27 cellular contexts compared by ENCODE assay signal in the genomic region with DNA sequence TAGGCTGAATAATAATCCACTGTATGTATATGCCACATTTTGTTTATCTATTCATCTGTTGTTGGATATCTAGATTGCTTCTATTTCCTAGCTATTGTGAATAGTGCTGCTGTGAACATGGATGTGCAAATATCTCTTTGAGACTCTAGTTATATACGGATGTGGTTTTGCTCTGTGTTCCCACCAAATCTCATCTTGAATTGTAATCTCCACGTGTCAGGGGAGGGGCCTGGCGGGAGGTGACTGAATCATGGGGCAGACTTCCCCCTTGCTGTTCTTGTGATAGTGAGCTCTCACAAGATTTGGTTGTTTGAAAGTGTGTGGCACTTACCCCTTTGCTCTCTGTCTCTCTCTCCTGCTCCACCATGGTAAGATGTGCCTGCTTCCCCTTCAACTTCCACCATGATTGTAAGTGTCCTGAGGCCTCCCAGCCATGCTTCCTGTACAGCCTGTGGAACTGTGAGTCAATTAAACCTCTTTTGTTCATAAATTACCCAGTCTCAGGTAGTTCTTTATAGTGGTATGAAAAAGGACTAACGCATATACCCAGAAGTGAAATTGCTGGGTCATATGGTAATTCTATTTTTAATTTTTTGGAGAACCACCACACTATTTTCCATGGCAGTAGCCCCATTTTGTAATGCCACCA.
A peak's percentile ranks its signal among the peaks of the same experiment; 100 is the strongest.
DNase-seq lines count a peak whose midpoint lies in the region; ATAC-seq, FAIRE-seq and TF ChIP-seq lines count a peak whose summit lies in the region.
"Had no signal": no experiment of that assay in that cellular context is flagged by ENCODE, and none has a peak within 500 bp of the region (broad histone marks: within the 10 kb centered on the region; RNA-seq: fewer than 3 reads in every experiment).

No MANE protein-coding gene starts in this region.

- H3K79me2 ChIP-seq in mammary epithelial cell (ENCODE audit: insufficient read depth, low read length), result no peaks in the 10 kb centered on the region

- peak; percentile 75 for FAIRE-seq in bronchial epithelial cell (lab: Jason Lieb, UNC)

- no peaks in the 10 kb centered on the region for H3K36me3 Mint-ChIP-seq in activated CD4-positive, alpha-beta T cell treated with anti-CD3 and anti-CD28 coated beads for 36 hours (ENCODE audit: low read depth)
- no peaks in the 10 kb centered on the region for H3K36me3 Mint-ChIP-seq in CD4-positive, alpha-beta T cell (ENCODE audit: low read depth)
- no peaks in the 10 kb centered on the region for H3K36me3 Mint-ChIP-seq in T-helper 2 cell treated with Interferon-gamma antibody and Interleukin-4, amounts not matched to agents 5 μg/mL and 100 μg/mL, for 36 hours (ENCODE audit: low read depth)
- H3K36me3 Mint-ChIP-seq: brain had no signal

- dilution Hi-C loops in mammary epithelial cell (cut with HindIII; ENCODE audit: low sequenced_read_pairs), result loop anchor here (25.0 kb wide), 1 partner anchor 228 kb away; no protein-coding TSS in a partner anchor

- H3K4me3 Mint-ChIP-seq in activated CD4-positive, alpha-beta T cell treated with anti-CD3 and anti-CD28 coated beads for 36 hours, result no peak overlapping the region
- H3K4me3 Mint-ChIP-seq in CD4-positive, alpha-beta T cell, result no peak overlapping the region
- no peak overlapping the region for H3K4me3 Mint-ChIP-seq in T-helper 2 cell treated with Interferon-gamma antibody and Interleukin-4, amounts not matched to agents 5 μg/mL and 100 μg/mL, for 36 hours
- H3K4me3 Mint-ChIP-seq: activated T-cell treated with anti-CD3 and anti-CD28 coated beads, Interleukin-2, amount 50 U/mL, for 24 hours; CD8-positive, alpha-beta memory T cell had no signal

- peak; percentile 38 for DNase-seq in activated CD4-positive, alpha-beta T cell treated with anti-CD3 and anti-CD28 coated beads for 36 hours
- DNase-seq in activated CD4-positive, alpha-beta T cell treated with anti-CD3 and anti-CD28 coated beads, Interleukin-2, amount 50 U/mL, for 1 hour, result no peak
- peak in 2 of 10 experiments; percentile 8 to 19 for DNase-seq in CD4-positive, alpha-beta T cell
- DNase-seq in T-helper 2 cell treated with Interferon-gamma antibody and Interleukin-4, amounts not matched to agents 5 μg/mL and 100 μg/mL, for 36 hours (ENCODE audit: low spot score), result no peak
- no peak for DNase-seq in bronchial epithelial cell (ENCODE audit: low read depth)
- DNase-seq in mucosa of gallbladder (ENCODE audit: low spot score), result no peak
- DNase-seq in mammary epithelial cell, result no peak
- no peak for DNase-seq in HPDE6-E6E7 (ENCODE audit: extremely low spot score)
- DNase-seq: activated T-cell treated with anti-CD3 and anti-CD28 coated beads, Interleukin-2, amount 50 U/mL, for 24 hours; AML-193; CD8-positive, alpha-beta memory T cell; effector CD4-positive, alpha-beta T cell; erythroblast; foreskin fibroblast; GDM1; GM23248; heart left ventricle; MG63; NCI-H1436; NCI-H510A treated with DMSO at 0.1 percent for 48 hours; SIG-M5; substantia nigra; SW 1271; upper lobe of left lung had no signal

- no peak overlapping the region for H3K4me3 ChIP-seq in bronchial epithelial cell (ENCODE audit: low read depth, low read length)
- H3K4me3 ChIP-seq in mammary epithelial cell (replicated peaks in 1 of 3; ENCODE audit: insufficient read depth in 1 of 3, low read depth in 2 of 3, low read length in 3 of 3), result no peak overlapping the region
- H3K4me3 ChIP-seq: GM23248, heart left ventricle, MG63, upper lobe of left lung had no signal

- no peaks in the 10 kb centered on the region for H3K27me3 Mint-ChIP-seq in activated CD4-positive, alpha-beta T cell treated with anti-CD3 and anti-CD28 coated beads for 36 hours
- no peaks in the 10 kb centered on the region for H3K27me3 Mint-ChIP-seq in CD4-positive, alpha-beta T cell
- H3K27me3 Mint-ChIP-seq in T-helper 2 cell treated with Interferon-gamma antibody and Interleukin-4, amounts not matched to agents 5 μg/mL and 100 μg/mL, for 36 hours (ENCODE audit: low read depth), result peaks cover 5% of the 10 kb centered on the region
- H3K27me3 Mint-ChIP-seq: brain, progenitor cell of endocrine pancreas had no signal

- H3K4me1 Mint-ChIP-seq in activated CD4-positive, alpha-beta T cell treated with anti-CD3 and anti-CD28 coated beads for 36 hours, result peaks cover 20% of the 10 kb centered on the region
- peaks cover 6% of the 10 kb centered on the region for H3K4me1 Mint-ChIP-seq in CD4-positive, alpha-beta T cell (ENCODE audit: low read depth)
- H3K4me1 Mint-ChIP-seq in T-helper 2 cell treated with Interferon-gamma antibody and Interleukin-4, amounts not matched to agents 5 μg/mL and 100 μg/mL, for 36 hours (ENCODE audit: low read depth), result peaks cover 16% of the 10 kb centered on the region

- 98% methylated on average over 4 of the region's 4 CpGs for WGBS in mammary epithelial cell (ENCODE audit: low coverage, missing lambda C conversion rate)

- CTCF ChIA-PET in activated CD4-positive, alpha-beta T cell treated with anti-CD3 and anti-CD28 coated beads for 36 hours (lab: Charles Lee), result interaction anchor here (0.8 to 1.5 kb wide), 3 partner anchors 8 to 713 kb away, joined by 3 to 7 read pairs (median 3); no protein-coding TSS in a partner anchor
- CTCF ChIA-PET in CD4-positive, alpha-beta T cell (lab: Charles Lee), result no interaction called here
- CTCF ChIA-PET in mammary epithelial cell (lab: Charles Lee; ENCODE audit: low non-redundant PET), result no interaction called here

- BruUV-seq in mammary epithelial cell (replicated peaks; lab: Mats Ljungman, UMichigan), result no TSS peak

- H3K9me3 ChIP-seq in CD4-positive, alpha-beta T cell (ENCODE audit: control insufficient read depth, low read length), result no peaks in the 10 kb centered on the region
- no peaks in the 10 kb centered on the region for H3K9me3 ChIP-seq in mammary epithelial cell (replicated peaks; ENCODE audit: insufficient read depth, low read length)
- H3K9me3 ChIP-seq: heart left ventricle, MG63, upper lobe of left lung had no signal

- POLR2A ChIA-PET in activated CD4-positive, alpha-beta T cell treated with anti-CD3 and anti-CD28 coated beads for 36 hours (lab: Charles Lee), result interaction anchor here (0.7 kb wide), 1 partner anchor 657 kb away, joined by 4 read pairs; no protein-coding TSS in a partner anchor
- POLR2A ChIA-PET in CD4-positive, alpha-beta T cell (lab: Charles Lee), result interaction anchor here (0.6 kb wide), 1 partner anchor 1451 kb away, joined by 4 read pairs; no protein-coding TSS in a partner anchor

- in situ Hi-C loops in mammary epithelial cell (cut with MboI; ENCODE audit: low sequenced_read_pairs in 2 of 2), result loop anchor here in 1 of 2 donors (25.0 kb wide), 1 partner anchor 528 kb away; no protein-coding TSS in a partner anchor

- no peak overlapping the region for H3K9ac ChIP-seq in mammary epithelial cell (ENCODE audit: insufficient read depth, low read length)
- H3K9ac ChIP-seq: GM23248 had no signal

- peaks cover 19% of the 10 kb centered on the region for H3K4me1 ChIP-seq in mammary epithelial cell (ENCODE audit: insufficient read depth, low read length)
- H3K4me1 ChIP-seq: upper lobe of left lung had no signal

- peak overlapping the region; percentile 6 for H3K27ac Mint-ChIP-seq in activated CD4-positive, alpha-beta T cell treated with anti-CD3 and anti-CD28 coated beads for 36 hours
- H3K27ac Mint-ChIP-seq in CD4-positive, alpha-beta T cell, result no peak overlapping the region
- H3K27ac Mint-ChIP-seq in T-helper 2 cell treated with Interferon-gamma antibody and Interleukin-4, amounts not matched to agents 5 μg/mL and 100 μg/mL, for 36 hours, result peak overlapping the region; percentile 29
- H3K27ac Mint-ChIP-seq: activated T-cell treated with anti-CD3 and anti-CD28 coated beads, Interleukin-2, amount 50 U/mL, for 24 hours; brain; progenitor cell of endocrine pancreas had no signal

- H3K9me3 Mint-ChIP-seq in activated CD4-positive, alpha-beta T cell treated with anti-CD3 and anti-CD28 coated beads for 36 hours (ENCODE audit: low read depth), result no peaks in the 10 kb centered on the region
- no peaks in the 10 kb centered on the region for H3K9me3 Mint-ChIP-seq in CD4-positive, alpha-beta T cell
- no peaks in the 10 kb centered on the region for H3K9me3 Mint-ChIP-seq in T-helper 2 cell treated with Interferon-gamma antibody and Interleukin-4, amounts not matched to agents 5 μg/mL and 100 μg/mL, for 36 hours
- H3K9me3 Mint-ChIP-seq: activated T-cell treated with anti-CD3 and anti-CD28 coated beads, Interleukin-2, amount 50 U/mL, for 24 hours; CD8-positive, alpha-beta memory T cell had no signal

- no peak overlapping the region for H3K27ac ChIP-seq in CD4-positive, alpha-beta T cell (ENCODE audit: low read depth, low read length)
- no peak overlapping the region for H3K27ac ChIP-seq in mammary epithelial cell (ENCODE audit: insufficient read depth, low read depth, low read length)
- H3K27ac ChIP-seq: GM23248, heart left ventricle, upper lobe of left lung had no signal

- intact Hi-C loops in activated CD4-positive, alpha-beta T cell treated with anti-CD3 and anti-CD28 coated beads for 36 hours (cut with DNase I, micrococcal nuclease), result no loop called here
- intact Hi-C loops in CD4-positive, alpha-beta T cell (cut with DNase I, micrococcal nuclease), result loop anchor here in 1 of 2 experiments (10.0 kb wide), 1 partner anchor 421 kb away; no protein-coding TSS in a partner anchor
- intact Hi-C loops in mammary epithelial cell (cut with micrococcal nuclease), result no loop called here

- H3K36me3 ChIP-seq in bronchial epithelial cell (ENCODE audit: control insufficient read depth, insufficient read depth, low read length) (no peaks in the 10 kb centered on the region), mammary epithelial cell (ENCODE audit: insufficient read depth, low read length) (no peaks in the 10 kb centered on the region)
- H3K36me3 ChIP-seq: heart left ventricle, MG63, upper lobe of left lung had no signal

- H2AFZ ChIP-seq in mammary epithelial cell (ENCODE audit: low read depth, low read length), result no peak overlapping the region
- H2AFZ ChIP-seq: GM23248 had no signal

- H3K27me3 ChIP-seq in CD4-positive, alpha-beta T cell (ENCODE audit: control insufficient read depth, insufficient read depth, low read length), result no peaks in the 10 kb centered on the region
- H3K27me3 ChIP-seq in bronchial epithelial cell (ENCODE audit: control insufficient read depth, insufficient read depth, low read length), result no peaks in the 10 kb centered on the region
- H3K27me3 ChIP-seq in mammary epithelial cell (ENCODE audit: insufficient read depth, low read length), result no peaks in the 10 kb centered on the region
- H3K27me3 ChIP-seq: heart left ventricle, upper lobe of left lung had no signal

- ATAC-seq in activated CD4-positive, alpha-beta T cell treated with anti-CD3 and anti-CD28 coated beads for 36 hours, result no peak
- peak; percentile 70 for ATAC-seq in CD4-positive, alpha-beta T cell (ENCODE audit: poor library complexity)
- ATAC-seq: heart left ventricle, Panc1 had no signal

- TF ChIP-seq CTCF in CD4-positive, alpha-beta T cell (IDR thresholded peaks at IDR 0.05), result no peak
- TF ChIP-seq CTCF in bronchial epithelial cell (IDR thresholded peaks at IDR 0.05; ENCODE audit: insufficient read depth, low read length, severe bottlenecking) (no peak), mammary epithelial cell (conservative IDR thresholded peaks at IDR 0.05 in 1 of 2, IDR thresholded peaks at IDR 0.05 in 1 of 2; ENCODE audit: extremely low read depth in 1 of 2, insufficient read depth in 1 of 2, low read depth in 1 of 2, low read length in 2 of 2) (no peak)

- H4K20me1 ChIP-seq in mammary epithelial cell (ENCODE audit: insufficient read depth, low read length), result no peaks in the 10 kb centered on the region

- H3K4me2 ChIP-seq in mammary epithelial cell (ENCODE audit: insufficient read depth, low read depth, low read length), result no peak overlapping the region
